Comparison of ENCODE assay signal across 1 cellular context in genomic region chr4:146521543-146522097, GRCh38.
TF ChIP-seq lines count a peak whose summit lies in the region.

Gene SLC10A7 (minus strand): TSS chr4:146521940. CDS start chr4:146521717, 223 bp downstream.

TF ChIP-seq in SK-N-SH, 30 proteins besides CTCF, POLR2A, EP300 and RAD21 (continued from another document):
- TF ChIP-seq, protein P1, sequence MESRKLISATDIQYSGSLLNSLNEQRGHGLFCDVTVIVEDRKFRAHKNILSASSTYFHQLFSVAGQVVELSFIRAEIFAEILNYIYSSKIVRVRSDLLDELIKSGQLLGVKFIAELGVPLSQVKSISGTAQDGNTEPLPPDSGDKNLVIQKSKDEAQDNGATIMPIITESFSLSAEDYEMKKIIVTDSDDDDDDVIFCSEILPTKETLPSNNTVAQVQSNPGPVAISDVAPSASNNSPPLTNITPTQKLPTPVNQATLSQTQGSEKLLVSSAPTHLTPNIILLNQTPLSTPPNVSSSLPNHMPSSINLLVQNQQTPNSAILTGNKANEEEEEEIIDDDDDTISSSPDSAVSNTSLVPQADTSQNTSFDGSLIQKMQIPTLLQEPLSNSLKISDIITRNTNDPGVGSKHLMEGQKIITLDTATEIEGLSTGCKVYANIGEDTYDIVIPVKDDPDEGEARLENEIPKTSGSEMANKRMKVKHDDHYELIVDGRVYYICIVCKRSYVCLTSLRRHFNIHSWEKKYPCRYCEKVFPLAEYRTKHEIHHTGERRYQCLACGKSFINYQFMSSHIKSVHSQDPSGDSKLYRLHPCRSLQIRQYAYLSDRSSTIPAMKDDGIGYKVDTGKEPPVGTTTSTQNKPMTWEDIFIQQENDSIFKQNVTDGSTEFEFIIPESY (IDR thresholded peaks at IDR 0.05; ENCODE audit: borderline replicate concordance, low read depth) = no peak
- TF ChIP-seq MAX (IDR thresholded peaks at IDR 0.05; ENCODE audit: low read depth) (peak; percentile 30; the same call in 1 of the 2 replicates), NFIC (IDR thresholded peaks at IDR 0.05; ENCODE audit: borderline replicate concordance) (no peak), TAF1 (IDR thresholded peaks at IDR 0.05; ENCODE audit: borderline replicate concordance, low read depth, low read length) (peak; percentile 34; the same call in 1 of the 2 replicates), MXI1 (IDR thresholded peaks at IDR 0.05; ENCODE audit: low read depth, low read length) (peak; percentile 37; the same call in 1 of the 2 replicates), YY1 (IDR thresholded peaks at IDR 0.05; ENCODE audit: low read depth) (peak; percentile 96)
